Comparison of ENCODE assay signal across 11 cellular contexts in the genomic region with DNA sequence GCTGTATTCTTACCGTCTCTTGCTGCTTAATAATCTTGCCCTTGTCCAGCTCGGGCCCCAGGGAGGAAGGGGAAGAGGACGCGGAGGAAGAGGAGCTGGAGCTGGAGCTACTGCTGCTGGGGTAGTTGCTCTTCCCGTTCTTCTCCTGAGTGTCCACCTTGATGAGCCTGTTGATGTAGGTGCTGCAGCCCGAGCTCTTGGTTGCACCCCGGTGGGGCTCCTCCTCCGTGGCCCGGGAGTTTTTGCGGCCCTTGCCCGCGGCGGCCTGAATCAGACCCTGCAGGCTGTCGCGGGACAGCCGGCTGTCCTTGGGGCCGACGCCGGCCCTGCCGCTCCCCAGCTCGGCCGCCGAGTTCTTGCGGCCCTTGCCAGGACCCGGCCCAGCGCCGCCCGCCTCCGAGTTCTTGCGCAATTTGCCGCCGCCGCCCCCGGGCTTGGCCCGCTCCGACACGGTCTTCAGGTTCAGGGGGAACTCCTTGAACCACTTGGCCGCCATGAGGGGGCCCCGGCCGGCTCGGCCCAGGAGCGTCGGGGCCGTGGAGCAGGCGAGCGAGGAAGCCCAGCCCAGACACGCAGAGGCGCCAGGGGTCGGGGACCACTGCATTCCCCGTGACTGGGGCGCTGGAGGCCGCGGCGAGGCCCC. TPM values are rescaled to one million over a fixed set of nuclear protein-coding genes. Genes with fewer than 3 reads are reported as not detected.
DNase-seq lines count a peak whose midpoint lies in the region; ATAC-seq, FAIRE-seq and TF ChIP-seq lines count a peak whose summit lies in the region.
"Had no signal": no experiment of that assay in that cellular context is flagged by ENCODE, and none has a peak within 500 bp of the region (broad histone marks: within the 10 kb centered on the region; RNA-seq: fewer than 3 reads in every experiment).

No MANE protein-coding gene starts in this region.

- BruUV-seq in HepG2 (replicated peaks; lab: Mats Ljungman, UMichigan), result no TSS peak

- H3K27me3 Mint-ChIP-seq in brain, result peaks cover 90% of the 10 kb centered on the region
- peaks cover 35 to 56% of the 10 kb centered on the region in 2 donors for H3K27me3 Mint-ChIP-seq in stimulated activated naive B cell treated with anti-CD40 and anti-IgM and Interleukin-4, amounts not matched to agents 10 μg/mL and 1 μg/mL and 100 μg/mL, for 72 hours
- H3K27me3 Mint-ChIP-seq in activated CD4-positive, alpha-beta T cell treated with anti-CD3 and anti-CD28 coated beads, Interleukin-2, amount 10 ng/mL, durations not matched to agents 7 days and 5 days, result peaks cover 64% of the 10 kb centered on the region

- TF ChIP-seq RAD21 in HepG2 (CRISPR knock-in tag; IDR thresholded peaks at IDR 0.05), result no peak

- peak overlapping the region; percentile 54 to 77 (median 68) for H3K4me3 Mint-ChIP-seq in brain
- peak overlapping the region; percentile 33 to 54 for H3K4me3 Mint-ChIP-seq in stimulated activated naive B cell treated with anti-CD40 and anti-IgM and Interleukin-4, amounts not matched to agents 10 μg/mL and 1 μg/mL and 100 μg/mL, for 72 hours
- no peak overlapping the region for H3K4me3 Mint-ChIP-seq in activated CD4-positive, alpha-beta T cell treated with anti-CD3 and anti-CD28 coated beads, Interleukin-2, amount 10 ng/mL, durations not matched to agents 7 days and 5 days

- peak overlapping the region; percentile 36 for H3K4me2 ChIP-seq in HepG2 (ENCODE audit: low read depth, low read length)

- TF ChIP-seq POLR2A in HepG2 (IDR thresholded peaks at IDR 0.05; ENCODE audit: insufficient read depth in 1 of 2, low read depth in 2 of 2, low read length in 2 of 2), result no peak

- H3K79me2 ChIP-seq in HepG2 (ENCODE audit: insufficient read depth, low read length), result no peaks in the 10 kb centered on the region

- H3K9ac ChIP-seq in HepG2 (ENCODE audit: insufficient read depth, low read depth, low read length), result no peak overlapping the region

- H4K20me1 ChIP-seq in HepG2 (ENCODE audit: insufficient read depth, low read length), result no peaks in the 10 kb centered on the region

- ATAC-seq in HepG2, result peak; percentile 76
- ATAC-seq in stimulated activated naive B cell treated with anti-CD40 and anti-IgM and Interleukin-4, amounts not matched to agents 10 μg/mL and 1 μg/mL and 100 μg/mL, for 72 hours (replicated peaks), result peak; percentile 39 to 46
- no peak for ATAC-seq in GM21737 (IDR thresholded peaks at IDR 0.05; ENCODE audit: unreplicated experiment)

- in situ Hi-C loops in HepG2 (cut with HindIII; ENCODE audit: extremely low pct_ligation_motif_present, low pct_unique_long_range_greater_than_20kb), result no loop called here

- H3K4me3 ChIP-seq in HepG2 (replicated peaks in 1 of 3; ENCODE audit: insufficient read depth in 1 of 3, low read depth in 2 of 3, low read length in 3 of 3), result peak overlapping the region in 1 of 3 experiments; percentile 52; a peak in 1 of 6 replicates

- H3K36me3 Mint-ChIP-seq in brain, result no peaks in the 10 kb centered on the region
- H3K36me3 Mint-ChIP-seq in stimulated activated naive B cell treated with anti-CD40 and anti-IgM and Interleukin-4, amounts not matched to agents 10 μg/mL and 1 μg/mL and 100 μg/mL, for 72 hours, result peaks cover 1 to 4% of the 10 kb centered on the region in 2 donors
- peaks cover 6% of the 10 kb centered on the region for H3K36me3 Mint-ChIP-seq in activated CD4-positive, alpha-beta T cell treated with anti-CD3 and anti-CD28 coated beads, Interleukin-2, amount 10 ng/mL, durations not matched to agents 7 days and 5 days (ENCODE audit: low read depth)

- no peak for TF ChIP-seq EP300 in HepG2 (IDR thresholded peaks at IDR 0.05; ENCODE audit: low read depth in 2 of 2, low read length in 2 of 2)
- no peak for TF ChIP-seq EP300 in HepG2 (CRISPR knock-in tag; IDR thresholded peaks at IDR 0.05; ENCODE audit: borderline replicate concordance)

- H3K27ac Mint-ChIP-seq in brain, result no peak overlapping the region
- H3K27ac Mint-ChIP-seq in stimulated activated naive B cell treated with anti-CD40 and anti-IgM and Interleukin-4, amounts not matched to agents 10 μg/mL and 1 μg/mL and 100 μg/mL, for 72 hours, result no peak overlapping the region
- H3K27ac Mint-ChIP-seq in activated CD4-positive, alpha-beta T cell treated with anti-CD3 and anti-CD28 coated beads, Interleukin-2, amount 10 ng/mL, durations not matched to agents 7 days and 5 days, result no peak overlapping the region

- H3K9me3 Mint-ChIP-seq in brain, result peaks cover 17 to 41% (median 22%) of the 10 kb centered on the region in 5 experiments
- peaks cover 0 to 3% of the 10 kb centered on the region in 2 donors for H3K9me3 Mint-ChIP-seq in stimulated activated naive B cell treated with anti-CD40 and anti-IgM and Interleukin-4, amounts not matched to agents 10 μg/mL and 1 μg/mL and 100 μg/mL, for 72 hours
- H3K9me3 Mint-ChIP-seq in activated CD4-positive, alpha-beta T cell treated with anti-CD3 and anti-CD28 coated beads, Interleukin-2, amount 10 ng/mL, durations not matched to agents 7 days and 5 days, result no peaks in the 10 kb centered on the region

- intact Hi-C loops in HepG2 (cut with micrococcal nuclease; ENCODE audit: unreplicated experiment), result no loop called here

- peaks cover 5% of the 10 kb centered on the region for H3K4me1 Mint-ChIP-seq in brain
- peaks cover 10 to 18% of the 10 kb centered on the region in 2 donors for H3K4me1 Mint-ChIP-seq in stimulated activated naive B cell treated with anti-CD40 and anti-IgM and Interleukin-4, amounts not matched to agents 10 μg/mL and 1 μg/mL and 100 μg/mL, for 72 hours
- peaks cover 11% of the 10 kb centered on the region for H3K4me1 Mint-ChIP-seq in activated CD4-positive, alpha-beta T cell treated with anti-CD3 and anti-CD28 coated beads, Interleukin-2, amount 10 ng/mL, durations not matched to agents 7 days and 5 days

- H3K9me3 ChIP-seq in HepG2 (ENCODE audit: low read length), result peaks cover 5% of the 10 kb centered on the region; the same call in 1 of the 2 replicates

- H3K36me3 ChIP-seq in HepG2 (replicated peaks in 1 of 2; ENCODE audit: control insufficient read depth in 1 of 2, insufficient read depth in 2 of 2, low read length in 2 of 2), result no peaks in the 10 kb centered on the region

- CTCF ChIA-PET in HepG2 (lab: Yijun Ruan, JAX; ENCODE audit: low intra/inter-chr PET ratio, low total read pairs), result no interaction called here
- CTCF ChIA-PET in activated CD4-positive, alpha-beta T cell treated with anti-CD3 and anti-CD28 coated beads, Interleukin-2, amount 10 ng/mL, durations not matched to agents 7 days and 5 days (lab: Charles Lee), result interaction anchor here (1.2 to 1.3 kb wide), 2 partner anchors 22 to 45 kb away, joined by 3 to 4 read pairs; no protein-coding TSS in a partner anchor

- H2AFZ ChIP-seq in HepG2 (ENCODE audit: low read length), result no peak overlapping the region

- DNase-seq in DMS 273 (lab: John Stamatoyannopoulos, UW; ENCODE audit: unreplicated experiment) (peak; percentile 40), DMS 273 treated with DMSO at 0.1 percent for 48 hours (lab: John Stamatoyannopoulos, UW) (no peak), HepG2 (ENCODE audit: low spot score) (no peak), anterior cingulate cortex (lab: John Stamatoyannopoulos, UW) (no peak)
- no peak for DNase-seq in stimulated activated naive B cell treated with anti-CD40 and anti-IgM and Interleukin-4, amounts not matched to agents 10 μg/mL and 1 μg/mL and 100 μg/mL, for 72 hours
- DNase-seq in activated CD4-positive, alpha-beta T cell treated with anti-CD3 and anti-CD28 coated beads, Interleukin-2, amount 10 ng/mL, durations not matched to agents 7 days and 5 days, result no peak
- DNase-seq: GOT3 had no signal

- TF ChIP-seq CTCF in brain (conservative IDR thresholded peaks at IDR 0.05) (no peak), HepG2 (CRISPR knock-in tag; IDR thresholded peaks at IDR 0.05) (no peak)

- peaks cover 8% of the 10 kb centered on the region for H3K4me1 ChIP-seq in HepG2 (ENCODE audit: insufficient read depth, low read length)

- H3K27me3 ChIP-seq in HepG2 (ENCODE audit: control insufficient read depth in 1 of 2, insufficient read depth in 2 of 2, low read length in 2 of 2), result peaks cover 4 to 20% of the 10 kb centered on the region in 2 experiments

- no peak overlapping the region for H3K27ac ChIP-seq in HepG2 (ENCODE audit: extremely low read length, insufficient read depth, low read length)
- H3K27ac ChIP-seq: 22Rv1 had no signal

- FAIRE-seq in HepG2 (lab: Jason Lieb, UNC), result no peak
- FAIRE-seq: endometrium had no signal

- POLR2A ChIA-PET in HepG2 (lab: Yijun Ruan, JAX), result no interaction called here
- POLR2A ChIA-PET in activated CD4-positive, alpha-beta T cell treated with anti-CD3 and anti-CD28 coated beads, Interleukin-2, amount 10 ng/mL, durations not matched to agents 7 days and 5 days (lab: Charles Lee), result no interaction called here

- WGBS in HepG2 (ENCODE audit: low lambda C conversion rate), result 65% methylated on average over 4 of the region's 54 CpGs

RNA-seq across cellular contexts. Expression of gene TDRD10, which starts 0.5 kb away (rescaled TPM):
- polyA plus RNA-seq in brain (ENCODE audit: insufficient read depth, low read depth, low replicate concordance) (0.27 TPM), HepG2 (2011; rRNA removed) (not detected in 2 replicates)
- not detected in 2 replicates for total RNA-seq in HepG2 (2016; rRNA removed; fragmentation: Illumina TruSeq; extraction: Trizol)
- not detected in 2 replicates for total RNA-seq in HepG2 (2016; cell fraction: cytosol; rRNA removed; fragmentation: Illumina TruSeq; extraction: Trizol; ENCODE audit: low read depth)
- total RNA-seq in HepG2 (2016; cell fraction: insoluble cytoplasmic fraction; rRNA removed; fragmentation: Illumina TruSeq; extraction: Trizol), result not detected in 2 replicates
- total RNA-seq in HepG2 (2016; cell fraction: membrane; rRNA removed; fragmentation: Illumina TruSeq; extraction: Trizol), result not detected in 2 replicates
- not detected in 2 replicates for total RNA-seq in HepG2 (2016; cell fraction: nucleus; rRNA removed; fragmentation: Illumina TruSeq; extraction: Trizol)
- polyA plus RNA-seq in HepG2 (2011; cell fraction: cytosol; rRNA removed), result not detected in 2 replicates
- polyA plus RNA-seq in HepG2 (2011; cell fraction: nucleus; rRNA removed), result not detected in 2 replicates
- polyA plus RNA-seq in HepG2 (2012), result not detected in 2 replicates
- not detected in 2 replicates for polyA plus RNA-seq in HepG2 (2016; cell fraction: cytosol; fragmentation: Illumina TruSeq; extraction: Trizol; ENCODE audit: low read depth)
- not detected in 2 replicates for polyA plus RNA-seq in HepG2 (2016; cell fraction: insoluble cytoplasmic fraction; fragmentation: Illumina TruSeq; extraction: Trizol; ENCODE audit: low read depth)
- not detected in 2 replicates for polyA plus RNA-seq in HepG2 (2016; cell fraction: membrane; fragmentation: Illumina TruSeq; extraction: Trizol; ENCODE audit: low read depth)
- not detected in 2 replicates for polyA plus RNA-seq in HepG2 (2016; cell fraction: nucleus; fragmentation: Illumina TruSeq; extraction: Trizol; ENCODE audit: insufficient read depth, low read depth)
- polyA minus RNA-seq in HepG2 (2011; rRNA and poly(A)+ RNA removed; ENCODE audit: low replicate concordance), result 0.07 TPM in 1 of 2 replicates, not detected in the other
- polyA minus RNA-seq in HepG2 (2011; cell fraction: cytosol; rRNA and poly(A)+ RNA removed), result not detected in 2 replicates
- polyA minus RNA-seq in HepG2 (2011; cell fraction: nucleus; rRNA and poly(A)+ RNA removed), result not detected in 2 replicates
- not detected for total RNA-seq in activated CD4-positive, alpha-beta T cell treated with anti-CD3 and anti-CD28 coated beads, Interleukin-2, amount 10 ng/mL, durations not matched to agents 7 days and 5 days

RNA-seq across cellular contexts. Expression of gene SHE, which starts 0.7 kb away (rescaled TPM):
- polyA plus RNA-seq in brain (ENCODE audit: insufficient read depth, low read depth, low replicate concordance), result 1.6 TPM
- not detected in 2 replicates for total RNA-seq in HepG2 (2016; rRNA removed; fragmentation: Illumina TruSeq; extraction: Trizol)
- not detected in 2 replicates for total RNA-seq in HepG2 (2016; cell fraction: cytosol; rRNA removed; fragmentation: Illumina TruSeq; extraction: Trizol; ENCODE audit: low read depth)
- not detected in 2 replicates for total RNA-seq in HepG2 (2016; cell fraction: insoluble cytoplasmic fraction; rRNA removed; fragmentation: Illumina TruSeq; extraction: Trizol)
- not detected in 2 replicates for total RNA-seq in HepG2 (2016; cell fraction: membrane; rRNA removed; fragmentation: Illumina TruSeq; extraction: Trizol)
- not detected in 2 replicates for total RNA-seq in HepG2 (2016; cell fraction: nucleus; rRNA removed; fragmentation: Illumina TruSeq; extraction: Trizol)
- not detected in 2 replicates for polyA plus RNA-seq in HepG2 (2011; rRNA removed)
- polyA plus RNA-seq in HepG2 (2011; cell fraction: cytosol; rRNA removed), result not detected in 2 replicates
- polyA plus RNA-seq in HepG2 (2011; cell fraction: nucleus; rRNA removed), result not detected in 2 replicates
- not detected in 2 replicates for polyA plus RNA-seq in HepG2 (2012)
- polyA plus RNA-seq in HepG2 (2016; cell fraction: cytosol; fragmentation: Illumina TruSeq; extraction: Trizol; ENCODE audit: low read depth), result not detected in 2 replicates
- not detected in 2 replicates for polyA plus RNA-seq in HepG2 (2016; cell fraction: insoluble cytoplasmic fraction; fragmentation: Illumina TruSeq; extraction: Trizol; ENCODE audit: low read depth)
- polyA plus RNA-seq in HepG2 (2016; cell fraction: membrane; fragmentation: Illumina TruSeq; extraction: Trizol; ENCODE audit: low read depth), result not detected in 2 replicates
- polyA plus RNA-seq in HepG2 (2016; cell fraction: nucleus; fragmentation: Illumina TruSeq; extraction: Trizol; ENCODE audit: insufficient read depth, low read depth), result not detected in 2 replicates
- not detected in 2 replicates for polyA minus RNA-seq in HepG2 (2011; rRNA and poly(A)+ RNA removed; ENCODE audit: low replicate concordance)
- polyA minus RNA-seq in HepG2 (2011; cell fraction: cytosol; rRNA and poly(A)+ RNA removed), result not detected in 2 replicates
- polyA minus RNA-seq in HepG2 (2011; cell fraction: nucleus; rRNA and poly(A)+ RNA removed), result not detected in 2 replicates
- not detected for total RNA-seq in activated CD4-positive, alpha-beta T cell treated with anti-CD3 and anti-CD28 coated beads, Interleukin-2, amount 10 ng/mL, durations not matched to agents 7 days and 5 days

RNA-seq across cellular contexts. Expression of gene UBE2Q1, which starts 56.9 kb away (rescaled TPM):
- polyA plus RNA-seq in brain (ENCODE audit: insufficient read depth, low read depth, low replicate concordance) (98.2 TPM), HepG2 (2011; rRNA removed) (11.7 and 12.0 TPM in 2 replicates)
- 37.9 and 41.7 TPM in 2 replicates for total RNA-seq in HepG2 (2016; rRNA removed; fragmentation: Illumina TruSeq; extraction: Trizol)
- total RNA-seq in HepG2 (2016; cell fraction: cytosol; rRNA removed; fragmentation: Illumina TruSeq; extraction: Trizol; ENCODE audit: low read depth), result 25.3 and 28.6 TPM in 2 replicates
- total RNA-seq in HepG2 (2016; cell fraction: insoluble cytoplasmic fraction; rRNA removed; fragmentation: Illumina TruSeq; extraction: Trizol), result 30.4 and 39.8 TPM in 2 replicates
- 62.1 and 67.2 TPM in 2 replicates for total RNA-seq in HepG2 (2016; cell fraction: membrane; rRNA removed; fragmentation: Illumina TruSeq; extraction: Trizol)
- total RNA-seq in HepG2 (2016; cell fraction: nucleus; rRNA removed; fragmentation: Illumina TruSeq; extraction: Trizol), result 22.1 and 39.3 TPM in 2 replicates
- 8.0 and 9.6 TPM in 2 replicates for polyA plus RNA-seq in HepG2 (2011; cell fraction: cytosol; rRNA removed)
- polyA plus RNA-seq in HepG2 (2011; cell fraction: nucleus; rRNA removed), result 14.6 and 16.1 TPM in 2 replicates
- 38.7 and 55.5 TPM in 2 replicates for polyA plus RNA-seq in HepG2 (2012)
- 54.7 and 56.1 TPM in 2 replicates for polyA plus RNA-seq in HepG2 (2016; cell fraction: cytosol; fragmentation: Illumina TruSeq; extraction: Trizol; ENCODE audit: low read depth)
- 55.4 and 68.5 TPM in 2 replicates for polyA plus RNA-seq in HepG2 (2016; cell fraction: insoluble cytoplasmic fraction; fragmentation: Illumina TruSeq; extraction: Trizol; ENCODE audit: low read depth)
- 93.4 and 96.6 TPM in 2 replicates for polyA plus RNA-seq in HepG2 (2016; cell fraction: membrane; fragmentation: Illumina TruSeq; extraction: Trizol; ENCODE audit: low read depth)
- polyA plus RNA-seq in HepG2 (2016; cell fraction: nucleus; fragmentation: Illumina TruSeq; extraction: Trizol; ENCODE audit: insufficient read depth, low read depth), result 82.9 and 88.0 TPM in 2 replicates
- 7.3 and 19.3 TPM in 2 replicates for polyA minus RNA-seq in HepG2 (2011; rRNA and poly(A)+ RNA removed; ENCODE audit: low replicate concordance)
- polyA minus RNA-seq in HepG2 (2011; cell fraction: cytosol; rRNA and poly(A)+ RNA removed), result 8.6 and 10.4 TPM in 2 replicates
- 10.8 and 15.2 TPM in 2 replicates for polyA minus RNA-seq in HepG2 (2011; cell fraction: nucleus; rRNA and poly(A)+ RNA removed)
- total RNA-seq in activated CD4-positive, alpha-beta T cell treated with anti-CD3 and anti-CD28 coated beads, Interleukin-2, amount 10 ng/mL, durations not matched to agents 7 days and 5 days, result 100 to 1,000 TPM; 106 to 131 TPM
